Comparison of ENCODE assay signal across 11 cellular contexts in the genomic region with DNA sequence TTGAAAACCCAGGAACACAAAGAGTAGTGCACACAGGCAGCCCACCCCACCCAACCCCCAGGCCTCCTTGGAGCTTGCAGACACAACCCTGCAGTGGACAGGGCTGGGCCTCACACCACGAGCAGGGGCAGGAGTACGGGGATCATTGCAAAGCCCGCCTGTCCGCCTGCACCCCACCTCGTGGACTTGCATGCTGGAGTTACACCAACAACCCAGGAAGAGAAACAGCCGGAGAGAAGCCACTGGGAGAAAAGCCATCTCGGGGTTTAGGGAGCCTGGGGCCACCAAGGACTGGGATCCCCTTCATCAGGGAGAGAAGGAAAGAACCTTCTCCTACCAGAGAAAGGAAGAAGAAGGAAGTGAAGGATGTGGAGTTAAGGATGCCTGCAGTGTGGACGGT. TPM values are rescaled to one million over a fixed set of nuclear protein-coding genes. Genes with fewer than 3 reads are reported as not detected.
"Had no signal": no experiment of that assay in that cellular context is flagged by ENCODE, and none has a peak within 500 bp of the region (broad histone marks: within the 10 kb centered on the region; RNA-seq: fewer than 3 reads in every experiment).

No MANE protein-coding gene starts in this region.

- ATAC-seq: HCT116, HepG2 had no signal

- H3K4me3 ChIP-seq: GM23248, HAP-1 had no signal

- DNase-seq: GM23248, GOT3, H7, HFFc6 had no signal

- H3K4me1 ChIP-seq: HAP-1 had no signal

- H3K27ac ChIP-seq: GM23248, HL-60 had no signal

- H3K27ac Mint-ChIP-seq: HFFc6, IgD-negative memory B cell had no signal

- H3K36me3 Mint-ChIP-seq: IgD-negative memory B cell had no signal

- H3K4me3 Mint-ChIP-seq: HFFc6, IgD-negative memory B cell had no signal

- H3K4me1 Mint-ChIP-seq: IgD-negative memory B cell had no signal

- H3K9me3 Mint-ChIP-seq: HFFc6 had no signal

- H3K36me3 ChIP-seq: HAP-1 had no signal

RNA-seq across cellular contexts. Expression of a gene that starts 8.2 kb away (rescaled TPM):
- total RNA-seq: GM23248, H4, H7, HepG2, HFFc6, HT1080 had no signal
- polyA plus RNA-seq: GM23248, HepG2, IgD-negative memory B cell had no signal

RNA-seq across cellular contexts. Expression of a gene that starts 10.0 kb away (rescaled TPM):
- total RNA-seq: GM23248, H4, H7, HepG2, HFFc6, HT1080 had no signal
- polyA plus RNA-seq: GM23248, HepG2, IgD-negative memory B cell had no signal

RNA-seq across cellular contexts. Expression of a gene that starts 28.9 kb away (rescaled TPM):
- total RNA-seq: GM23248, H4, H7, HepG2, HFFc6, HT1080 had no signal
- polyA plus RNA-seq: GM23248, HepG2, IgD-negative memory B cell had no signal

RNA-seq across cellular contexts. Expression of a gene that starts 56.1 kb away (rescaled TPM):
- total RNA-seq: GM23248, H4, HepG2, HFFc6 had no signal
- polyA plus RNA-seq: GM23248, HepG2, IgD-negative memory B cell had no signal

RNA-seq across cellular contexts. Expression of a gene that starts 56.9 kb away (rescaled TPM):
- total RNA-seq: GM23248, H7, HepG2, HFFc6, HT1080 had no signal
- polyA plus RNA-seq: GM23248, HepG2, IgD-negative memory B cell had no signal
